ENCODE assay signal across 19 cellular contexts in the genomic region with DNA sequence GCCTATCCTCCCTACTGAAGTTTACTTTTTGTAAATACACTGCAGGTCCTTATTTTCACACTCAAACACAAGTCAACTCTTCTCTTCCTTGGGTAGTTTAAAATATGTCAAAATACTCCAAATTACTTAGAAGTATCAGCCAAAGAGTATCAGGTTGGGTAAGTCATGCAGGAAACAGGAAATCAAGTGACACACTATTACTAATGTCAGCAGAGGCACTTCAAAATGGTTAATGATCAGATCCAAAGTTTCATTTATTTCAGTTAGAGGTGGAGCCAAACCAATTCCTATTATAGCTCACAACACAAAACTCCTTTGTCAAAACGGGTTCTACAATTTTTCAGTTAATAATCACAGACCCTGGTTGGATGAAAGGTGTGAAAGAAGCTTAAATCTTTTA. TPM values are rescaled to one million over a fixed set of nuclear protein-coding genes. Genes with fewer than 3 reads are reported as not detected.
DNase-seq lines count a peak whose midpoint lies in the region; ATAC-seq, FAIRE-seq and TF ChIP-seq lines count a peak whose summit lies in the region.
"Had no signal": no experiment of that assay in that cellular context is flagged by ENCODE, and none has a peak within 500 bp of the region (broad histone marks: within the 10 kb centered on the region; RNA-seq: fewer than 3 reads in every experiment).

No MANE protein-coding gene starts in this region.

- peak; percentile 45 for ATAC-seq in GM18861 (IDR thresholded peaks at IDR 0.05; ENCODE audit: unreplicated experiment)
- ATAC-seq in GM21528 (IDR thresholded peaks at IDR 0.05; ENCODE audit: low FRiP score, unreplicated experiment): no peak

- H3K9me3 ChIP-seq in BLaER1 treated with 17β-estradiol and CSF1 and Interleukin-3, amounts not matched to agents 10 nM and 100 nM (replicated peaks in 1 of 11): peaks cover 0 to 4% (median 0%) of the 10 kb centered on the region in 11 experiments; a peak in 3 of 22 replicates
- H3K9me3 ChIP-seq in OCI-LY7 (ENCODE audit: low read length) (no peaks in the 10 kb centered on the region; the same call in 1 of the 2 replicates), kidney (ENCODE audit: control insufficient read depth in 1 of 2, low read length in 2 of 2) (no peaks in the 10 kb centered on the region)
- H3K9me3 ChIP-seq: BE2C, Caco-2 had no signal

- POLR2A ChIA-PET in OCI-LY7 (lab: Charles Lee): interaction anchor here (0.6 kb wide), 1 partner anchor 27 kb away, joined by 4 read pairs; no protein-coding TSS in a partner anchor

- H2AFZ ChIP-seq in OCI-LY7 (ENCODE audit: low read length): peak overlapping the region; percentile 37; the same call in 1 of the 2 replicates
- H2AFZ ChIP-seq: GM23248 had no signal

- H3K4me2 ChIP-seq in BLaER1 treated with 17β-estradiol and CSF1 and Interleukin-3, amounts not matched to agents 10 nM and 100 nM: peak overlapping the region in 6 of 11 experiments; percentile 2 to 38 (median 18); a peak in 7 of 22 replicates
- peak overlapping the region; percentile 54; the same call in 1 of the 2 replicates for H3K4me2 ChIP-seq in OCI-LY7 (ENCODE audit: low read length)

- no peak for FAIRE-seq in kidney (lab: Jason Lieb, UNC)
- FAIRE-seq: A204.1, GM19239 had no signal

- intact Hi-C loops in OCI-LY7 (cut with micrococcal nuclease; ENCODE audit: unreplicated experiment): no loop called here
- intact Hi-C loops in kidney (cut with DNase I): no loop called here

- H3K9ac ChIP-seq in BLaER1 treated with 17β-estradiol and CSF1 and Interleukin-3, amounts not matched to agents 10 nM and 100 nM: no peak overlapping the region
- H3K9ac ChIP-seq in kidney (ENCODE audit: low read length in 2 of 2): no peak overlapping the region
- H3K9ac ChIP-seq: GM23248 had no signal

- no peaks in the 10 kb centered on the region for H3K79me2 ChIP-seq in OCI-LY7 (ENCODE audit: insufficient read depth, low read depth, low read length)

- DNase-seq in OCI-LY7 (ENCODE audit: low spot score): peak; percentile 1
- DNase-seq in dermis blood vessel endothelial cell: peak; percentile 0
- no peak for DNase-seq in NCI-H2107 (lab: John Stamatoyannopoulos, UW)
- no peak for DNase-seq in kidney
- no peak for DNase-seq in foreskin fibroblast
- DNase-seq: BE2C; Caco-2; CD8-positive, alpha-beta memory T cell; DMS53; GF-D8; GM23248; H7; KG1 had no signal

- H3K27me3 ChIP-seq in BLaER1 treated with 17β-estradiol and CSF1 and Interleukin-3, amounts not matched to agents 10 nM and 100 nM: no peaks in the 10 kb centered on the region
- H3K27me3 ChIP-seq: BE2C had no signal

- CTCF ChIA-PET in OCI-LY7 (lab: Charles Lee; ENCODE audit: unreplicated experiment): no interaction called here

- peaks cover 7 to 16% (median 11%) of the 10 kb centered on the region in 10 experiments; a peak in 12 of 20 replicates for H3K4me1 ChIP-seq in BLaER1 treated with 17β-estradiol and CSF1 and Interleukin-3, amounts not matched to agents 10 nM and 100 nM
- H3K4me1 ChIP-seq in OCI-LY7 (ENCODE audit: insufficient read depth, low read length, poor library complexity, severe bottlenecking): peaks cover 23% of the 10 kb centered on the region
- H3K4me1 ChIP-seq in kidney (ENCODE audit: control insufficient read depth in 1 of 2, insufficient read depth in 1 of 2, low read depth in 1 of 2, low read length in 2 of 2): no peaks in the 10 kb centered on the region
- H3K4me1 ChIP-seq: BE2C, Caco-2 had no signal

- no peak overlapping the region for H3K4me3 ChIP-seq in BLaER1 treated with 17β-estradiol and CSF1 and Interleukin-3, amounts not matched to agents 10 nM and 100 nM
- H3K4me3 ChIP-seq in OCI-LY7 (ENCODE audit: low read depth, low read length, poor library complexity, severe bottlenecking): no peak overlapping the region
- H3K4me3 ChIP-seq in kidney (ENCODE audit: low read length in 2 of 2): no peak overlapping the region
- H3K4me3 ChIP-seq in foreskin fibroblast (ENCODE audit: low read depth in 1 of 2, low read length in 2 of 2): no peak overlapping the region
- H3K4me3 ChIP-seq: GM23248 had no signal

- no TSS peak for BruUV-seq in OCI-LY7 (replicated peaks; lab: Mats Ljungman, UMichigan)

- no peak overlapping the region for H3K27ac ChIP-seq in BLaER1 treated with 17β-estradiol and CSF1 and Interleukin-3, amounts not matched to agents 10 nM and 100 nM
- H3K27ac ChIP-seq in OCI-LY7 (ENCODE audit: low read depth, low read length, poor library complexity, severe bottlenecking): no peak overlapping the region
- H3K27ac ChIP-seq in kidney (ENCODE audit: low read depth in 2 of 2, low read length in 2 of 2): no peak overlapping the region
- H3K27ac ChIP-seq: GM23248 had no signal

- no peaks in the 10 kb centered on the region for H4K20me1 ChIP-seq in BLaER1 treated with 17β-estradiol and CSF1 and Interleukin-3, amounts not matched to agents 10 nM and 100 nM
- H4K20me1 ChIP-seq in OCI-LY7 (ENCODE audit: insufficient read depth, low read length): no peaks in the 10 kb centered on the region

- TF ChIP-seq CTCF in OCI-LY7 (conservative IDR thresholded peaks at IDR 0.05; ENCODE audit: low read length): no peak
- no peak for TF ChIP-seq CTCF in kidney (IDR thresholded peaks at IDR 0.05; ENCODE audit: borderline replicate concordance, extremely low read depth, insufficient read depth)
- no peak for TF ChIP-seq CTCF in foreskin fibroblast (IDR thresholded peaks at IDR 0.05; ENCODE audit: low read depth, low read length)

- H3K36me3 ChIP-seq in BLaER1 treated with 17β-estradiol and CSF1 and Interleukin-3, amounts not matched to agents 10 nM and 100 nM: no peaks in the 10 kb centered on the region
- H3K36me3 ChIP-seq in OCI-LY7 (ENCODE audit: insufficient read depth, low read length) (no peaks in the 10 kb centered on the region), kidney (ENCODE audit: control insufficient read depth in 1 of 2, insufficient read depth in 2 of 2, low read length in 2 of 2) (no peaks in the 10 kb centered on the region)
- H3K36me3 ChIP-seq: BE2C had no signal

- H3K9me2 ChIP-seq in OCI-LY7 (ENCODE audit: insufficient read depth, low read length): no peaks in the 10 kb centered on the region; the same call in 1 of the 2 replicates

RNA-seq across cellular contexts. Expression of a gene that starts 54.2 kb away (rescaled TPM):
- 0.22 and 0.59 TPM in 2 replicates for total RNA-seq in OCI-LY7 (2014; rRNA removed; shearing (Covaris generic))
- total RNA-seq in OCI-LY7 (2022) (not detected in 2 replicates), dermis blood vessel endothelial cell (0.17 and 0.23 TPM in 2 replicates), kidney (32.8 TPM)
- 1.2 TPM for polyA plus RNA-seq in kidney (ENCODE audit: insufficient read depth, low read depth, low replicate concordance)
- polyA plus RNA-seq: IgD-negative memory B cell had no signal

Comparison
In these comparisons a context has a peak if more than half of its experiments do, and no peak if none do; other contexts are left out.
1. DNase-seq: peak in OCI-LY7 (single experiment) and dermis blood vessel endothelial cell (single experiment); none in NCI-H2107 (single experiment), kidney (single experiment) and foreskin fibroblast (0 of 2).
2. RNA of a gene that starts 54.2 kb away (total RNA-seq): 32.8 TPM in kidney (single experiment); 0.22 to 0.59 TPM in OCI-LY7 and 0.17 to 0.23 TPM in dermis blood vessel endothelial cell; every median in the first group is over 10 times any median in the second.